In genomic region chr16:30948956-30949654, GRCh38 we compare ENCODE assay signal across 8 cellular contexts. TPM values are rescaled to one million over a fixed set of nuclear protein-coding genes. Genes with fewer than 3 reads are reported as not detected.
A peak's percentile ranks its signal among the peaks of the same experiment; 100 is the strongest.
DNase-seq lines count a peak whose midpoint lies in the region; ATAC-seq and TF ChIP-seq lines count a peak whose summit lies in the region.

ORAI3 (plus strand) TSS chr16:30949068; CDS start chr16:30949290, 222 bp downstream.

- H3K27ac Mint-ChIP-seq in Calu3 (ENCODE audit: unreplicated experiment) (peak within 1 kb of the TSS; percentile 90), brain (peak within 1 kb of the TSS; percentile 94 to 98 (median 95))

- no peaks in the 10 kb centered on the region for H3K27me3 Mint-ChIP-seq in Calu3 (ENCODE audit: unreplicated experiment)
- peaks cover 5% of the 10 kb centered on the region for H3K27me3 Mint-ChIP-seq in brain

- H3F3A ChIP-seq in SK-N-SH (replicated peaks; ENCODE audit: insufficient read depth) = peaks cover 51% of the 10 kb centered on the region

- H3K36me3 ChIP-seq in SK-N-SH (replicated peaks in 1 of 2; ENCODE audit: control insufficient read depth in 1 of 2, insufficient read depth in 2 of 2, low read length in 1 of 2) (peaks cover 7 to 16% of the 10 kb centered on the region in 2 experiments), iPS DF 6.9 (ENCODE audit: control insufficient read depth, insufficient read depth, low read length) (peaks cover 4% of the 10 kb centered on the region; the same call in 1 of the 2 replicates)

- H3K9me2 ChIP-seq in SK-N-SH = no peaks in the 10 kb centered on the region

- H3K9me3 ChIP-seq in SK-N-SH (no peaks in the 10 kb centered on the region), iPS DF 6.9 (ENCODE audit: control insufficient read depth, insufficient read depth, low read length) (no peaks in the 10 kb centered on the region)

- peak within 1 kb of the TSS; percentile 80 for H3K4me3 Mint-ChIP-seq in Calu3 (ENCODE audit: low read depth, unreplicated experiment)
- H3K4me3 Mint-ChIP-seq in brain = peak within 1 kb of the TSS; percentile 90 to 92 (median 91)

- intact Hi-C loops in Calu3 (cut with micrococcal nuclease; ENCODE audit: unreplicated experiment) = no loop called here

- H4K20me1 ChIP-seq in SK-N-SH (ENCODE audit: insufficient read depth) = no peaks in the 10 kb centered on the region

- no TSS peak for BruUV-seq in Calu3 (replicated peaks; lab: Mats Ljungman, UMichigan)

- no peak for TF ChIP-seq CTCF in Calu3 (IDR thresholded peaks at IDR 0.05; ENCODE audit: unreplicated experiment)
- TF ChIP-seq CTCF in SK-N-SH (IDR thresholded peaks at IDR 0.05) = no peak
- no peak for TF ChIP-seq CTCF in brain (conservative IDR thresholded peaks at IDR 0.05)

- H3K27ac ChIP-seq in SK-N-SH (ENCODE audit: low read depth in 2 of 2, low read length in 1 of 2) (peak within 1 kb of the TSS; percentile 86 to 91), iPS DF 6.9 (ENCODE audit: low read length) (no peak within 1 kb of the TSS)

- H3K9me3 Mint-ChIP-seq in Calu3 (ENCODE audit: low read depth, unreplicated experiment) (no peaks in the 10 kb centered on the region), brain (no peaks in the 10 kb centered on the region)

- DNase-seq in Calu3 (peak; percentile 76), SK-N-SH (peak; percentile 80), iPS DF 6.9 (ENCODE audit: low read depth, low spot score) (no peak), renal cortical epithelial cell (ENCODE audit: low read depth) (peak; percentile 39), cortex of kidney (lab: John Stamatoyannopoulos, UW) (no peak)

- peak within 1 kb of the TSS; percentile 86 for H3K9ac ChIP-seq in SK-N-SH

- H3K36me3 Mint-ChIP-seq in Calu3 (ENCODE audit: insufficient read depth, unreplicated experiment) (peaks cover 59% of the 10 kb centered on the region), brain (peaks cover 18% of the 10 kb centered on the region)

- TF ChIP-seq RAD21 in SK-N-SH (IDR thresholded peaks at IDR 0.05; ENCODE audit: low read length) = no peak

- peak within 1 kb of the TSS; percentile 97 for H3K4me2 ChIP-seq in SK-N-SH

- H3K27me3 ChIP-seq in SK-N-SH (ENCODE audit: insufficient read depth) (no peaks in the 10 kb centered on the region), iPS DF 6.9 (ENCODE audit: control insufficient read depth, insufficient read depth, low read length) (no peaks in the 10 kb centered on the region)

- H3K4me3 ChIP-seq in SK-N-SH (ENCODE audit: low read depth in 2 of 2, low read length in 1 of 2) (peak within 1 kb of the TSS; percentile 80 to 93), iPS DF 6.9 (ENCODE audit: low read length) (peak within 1 kb of the TSS; percentile 55)

- 0% methylated on average over 15 of the region's 56 CpGs for WGBS in SK-N-SH (ENCODE audit: low lambda C conversion rate)
- WGBS in iPS DF 6.9 (ENCODE audit: insufficient coverage, insufficient read length) = no CpG with 5 or more reads among the region's 56 CpGs

- H3K4me1 ChIP-seq in SK-N-SH (ENCODE audit: control insufficient read depth in 1 of 2, insufficient read depth in 2 of 2, low read depth in 1 of 2, low read length in 1 of 2) = peaks cover 0 to 29% of the 10 kb centered on the region in 2 experiments; a peak in 1 of 4 replicates
- peaks cover 12% of the 10 kb centered on the region for H3K4me1 ChIP-seq in iPS DF 6.9 (ENCODE audit: control insufficient read depth, insufficient read depth, low read length)

- H2AFZ ChIP-seq in SK-N-SH (ENCODE audit: low read depth) = peak within 1 kb of the TSS; percentile 59; the same call in 1 of the 2 replicates

- peaks cover 19% of the 10 kb centered on the region for H3K4me1 Mint-ChIP-seq in Calu3 (ENCODE audit: low read depth, unreplicated experiment)
- peaks cover 37% of the 10 kb centered on the region for H3K4me1 Mint-ChIP-seq in brain

- TF ChIP-seq EP300 in SK-N-SH (IDR thresholded peaks at IDR 0.05; ENCODE audit: borderline replicate concordance in 1 of 2, low read depth in 1 of 2, low read length in 1 of 2) = no peak

- ATAC-seq in GM19372 (IDR thresholded peaks at IDR 0.05; ENCODE audit: low read depth, unreplicated experiment) = peak; percentile 60
- ATAC-seq in HG03520 (IDR thresholded peaks at IDR 0.05; ENCODE audit: unreplicated experiment) = peak; percentile 65

- peaks cover 12% of the 10 kb centered on the region for H3K79me2 ChIP-seq in SK-N-SH (ENCODE audit: insufficient read depth)

- CTCF ChIA-PET in Calu3 (lab: Charles Lee) (interaction anchor here (0.6 to 1.0 kb wide), 3 partner anchors 104 to 550 kb away, joined by 3 to 6 read pairs (median 4); partner anchors contain the start of gene PRSS8), SK-N-SH (lab: Yijun Ruan, JAX) (interaction anchor here (0.7 to 6.4 kb wide), 4 partner anchors 8 to 494 kb away, joined by 3 to 45 read pairs (median 6); partner anchors contain the start of gene ZNF843)

- POLR2A ChIA-PET in SK-N-SH (lab: Yijun Ruan, JAX) = interaction anchor here (0.7 to 1.3 kb wide), 4 partner anchors 7 to 134 kb away, joined by 3 to 6 read pairs (median 4); partner anchors contain the start of gene FBXL19

TF ChIP-seq in SK-N-SH, 30 proteins besides CTCF, POLR2A, EP300 and RAD21 (continues in another document):
- TF ChIP-seq CHD2 (IDR thresholded peaks at IDR 0.05; ENCODE audit: low read length, partially characterized antibody) (no peak), YY1 (IDR thresholded peaks at IDR 0.05; ENCODE audit: low read depth) (0 out of 2 replicates have a peak, but pooled peaks have one; percentile 49), ELF1 (IDR thresholded peaks at IDR 0.05) (peak; percentile 66; the same call in 1 of the 2 replicates), TCF12 (IDR thresholded peaks at IDR 0.05) (peak; percentile 25; the same call in 1 of the 2 replicates), FOXM1 (IDR thresholded peaks at IDR 0.05; ENCODE audit: low read depth) (0 out of 2 replicates have a peak, but pooled peaks have one; percentile 21), TAF1 (IDR thresholded peaks at IDR 0.05; ENCODE audit: borderline replicate concordance, low read depth, low read length) (peak; percentile 58), USF1 (IDR thresholded peaks at IDR 0.05; ENCODE audit: borderline replicate concordance, low read depth) (peak; percentile 65), SMC3 (IDR thresholded peaks at IDR 0.05; ENCODE audit: low read depth, low read length) (no peak), USF2 (IDR thresholded peaks at IDR 0.05; ENCODE audit: borderline replicate concordance, low read depth, low read length) (no peak), FOXJ3 (CRISPR knock-in tag; IDR thresholded peaks at IDR 0.05) (no peak), REST (IDR thresholded peaks at IDR 0.05; ENCODE audit: low read depth, low read length) (no peak), SIN3A (IDR thresholded peaks at IDR 0.05; ENCODE audit: borderline replicate concordance, low read depth, low read length) (peak; percentile 46; the same call in 1 of the 2 replicates), NFIC (IDR thresholded peaks at IDR 0.05; ENCODE audit: borderline replicate concordance) (no peak), JUND (IDR thresholded peaks at IDR 0.05) (peak; percentile 8; the same call in 1 of the 2 replicates), TEAD4 (IDR thresholded peaks at IDR 0.05; ENCODE audit: borderline replicate concordance, insufficient read depth) (no peak)

RNA-seq across cellular contexts. Expression of gene ORAI3, which starts in this region (rescaled TPM):
- total RNA-seq in Calu3 (2022) (14.7 and 15.4 TPM in 2 replicates), renal cortical epithelial cell (32.5 and 51.4 TPM in 2 replicates)
- polyA plus RNA-seq in SK-N-SH (2012; rRNA removed) (29.0 and 31.8 TPM in 2 replicates), brain (ENCODE audit: insufficient read depth, low read depth, low replicate concordance) (6.4 TPM)
- polyA plus RNA-seq in SK-N-SH (2012; cell fraction: cytosol; rRNA removed) = 23.3 and 28.4 TPM in 2 replicates
- 32.0 and 34.8 TPM in 2 replicates for polyA plus RNA-seq in SK-N-SH (2012; cell fraction: nucleus; rRNA removed)

Comparison
In these comparisons a context has a peak if more than half of its experiments do, and no peak if none do; other contexts are left out.
1. DNase-seq: peak in Calu3 (single experiment), SK-N-SH (single experiment) and renal cortical epithelial cell (single experiment); none in iPS DF 6.9 (single experiment) and cortex of kidney (single experiment).